ENCODE assay signal across 21 cellular contexts in the genomic region with DNA sequence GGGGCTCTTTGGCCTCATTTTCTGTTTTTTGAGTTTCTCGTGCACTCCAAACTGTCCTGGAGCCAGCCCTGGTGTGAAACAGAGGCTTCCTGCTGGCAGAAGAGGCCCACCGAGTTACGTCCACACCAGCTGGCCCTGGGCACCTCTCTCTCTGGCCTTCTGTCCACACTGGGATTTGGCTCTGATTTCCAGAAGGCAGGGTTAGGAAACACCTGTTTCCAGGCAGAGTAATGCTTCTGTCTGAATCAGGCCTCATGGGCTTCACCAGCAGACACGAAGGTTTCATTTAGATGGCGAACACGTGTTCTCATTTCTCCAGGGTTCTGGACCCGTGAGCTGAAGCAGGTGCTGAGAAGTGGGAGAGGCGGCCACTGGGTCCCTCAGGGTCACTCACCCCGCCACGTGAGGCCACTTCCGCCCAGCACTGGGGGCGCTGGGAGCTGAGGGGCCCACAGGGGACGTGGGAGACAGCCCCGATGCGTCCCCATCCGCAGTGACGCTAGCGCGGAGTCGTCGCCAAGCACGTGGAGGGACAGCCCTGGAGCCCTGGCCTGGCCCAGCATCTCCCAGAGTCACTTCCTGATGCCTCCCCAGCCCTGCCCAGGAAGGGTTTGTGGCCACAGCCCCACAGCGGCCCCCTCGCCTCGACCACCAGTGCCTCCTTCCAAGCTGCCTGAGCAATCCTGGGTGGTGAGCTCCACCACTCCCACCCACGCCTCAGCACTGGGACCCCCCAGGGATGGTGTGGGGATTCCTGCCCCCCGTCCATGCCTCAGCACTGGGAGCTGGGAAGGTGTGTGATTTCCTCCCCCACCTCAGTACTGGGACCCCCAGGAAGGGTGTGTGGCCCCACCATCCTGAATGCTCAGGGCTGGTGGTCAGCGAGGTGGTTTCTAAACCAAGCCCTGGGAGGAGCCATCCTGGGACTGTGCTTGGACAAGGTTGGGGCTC. TPM values are rescaled to one million over a fixed set of nuclear protein-coding genes. Genes with fewer than 3 reads are reported as not detected.
"Had no signal": no experiment of that assay in that cellular context is flagged by ENCODE, and none has a peak within 500 bp of the region (broad histone marks: within the 10 kb centered on the region; RNA-seq: fewer than 3 reads in every experiment).

No MANE protein-coding gene starts in this region.

- DNase-seq: activated CD4-positive, alpha-beta T cell treated with anti-CD3 and anti-CD28 coated beads for 36 hours; activated CD4-positive, alpha-beta T cell treated with anti-CD3 and anti-CD28 coated beads, Interleukin-2, amount 50 U/mL, for 48 hours; activated naive CD4-positive, alpha-beta T cell; activated T-cell treated with anti-CD3 and anti-CD28 coated beads for 4 hours; body of pancreas; caudate nucleus; erythroblast; foreskin melanocyte; mesenchymal stem cell; naive thymus-derived CD4-positive, alpha-beta T cell; stimulated activated CD4-positive, alpha-beta T cell treated with anti-CD3 and anti-CD28 coated beads, Interleukin-12 subunit alpha, Interleukin-12 subunit beta, amount 100 ng/mL, for 4 hours; stimulated activated CD4-positive, alpha-beta T cell treated with anti-CD3 and anti-CD28 coated beads, Interleukin-1b, Interleukin-23, amount 100 ng/mL, for 48 hours; stimulated activated CD8-positive, alpha-beta memory T cell treated with anti-CD3 and anti-CD28 coated beads, Interleukin-4, amount 100 ng/mL, for 48 hours; stimulated activated naive CD4-positive, alpha-beta T cell; thyroid gland had no signal

- ATAC-seq: activated CD4-positive, alpha-beta T cell treated with anti-CD3 and anti-CD28 coated beads for 36 hours; body of pancreas; left lung; mucosa of descending colon; naive thymus-derived CD4-positive, alpha-beta T cell had no signal

- H3K4me3 ChIP-seq: body of pancreas, left lung, mucosa of descending colon, thyroid gland had no signal

- H3K27ac Mint-ChIP-seq: activated CD4-positive, alpha-beta T cell treated with anti-CD3 and anti-CD28 coated beads for 36 hours; activated T-helper 1 cell treated with anti-CD3 and anti-CD28 coated beads, Interleukin-12 subunit alpha, Interleukin-12 subunit beta, Interleukin-2, Interleukin-4 antibody, amounts not matched to agents 30 ng/mL and 10 ng/mL and 1 ng/mL, durations not matched to agents 14 hours and 24 hours and 36 hours; naive thymus-derived CD4-positive, alpha-beta T cell; T-helper 2 cell treated with Interferon-gamma antibody and Interleukin-4, amounts not matched to agents 5 μg/mL and 100 μg/mL, for 36 hours had no signal

- H3K9me3 Mint-ChIP-seq: activated T-helper 1 cell treated with anti-CD3 and anti-CD28 coated beads, Interleukin-12 subunit alpha, Interleukin-12 subunit beta, Interleukin-2, Interleukin-4 antibody, amounts not matched to agents 30 ng/mL and 10 ng/mL and 1 ng/mL, durations not matched to agents 14 hours and 24 hours and 36 hours; T-helper 2 cell treated with Interferon-gamma antibody and Interleukin-4, amounts not matched to agents 5 μg/mL and 100 μg/mL, for 36 hours had no signal

- H3K36me3 Mint-ChIP-seq: naive thymus-derived CD4-positive, alpha-beta T cell had no signal

- H3K4me3 Mint-ChIP-seq: activated CD4-positive, alpha-beta T cell treated with anti-CD3 and anti-CD28 coated beads for 36 hours; activated T-helper 1 cell treated with anti-CD3 and anti-CD28 coated beads, Interleukin-12 subunit alpha, Interleukin-12 subunit beta, Interleukin-2, Interleukin-4 antibody, amounts not matched to agents 30 ng/mL and 10 ng/mL and 1 ng/mL, durations not matched to agents 14 hours and 24 hours and 36 hours; naive thymus-derived CD4-positive, alpha-beta T cell; T-helper 2 cell treated with Interferon-gamma antibody and Interleukin-4, amounts not matched to agents 5 μg/mL and 100 μg/mL, for 36 hours had no signal

RNA-seq across cellular contexts. Expression of a gene that starts 4.9 kb away (rescaled TPM):
- total RNA-seq: activated T-helper 1 cell treated with anti-CD3 and anti-CD28 coated beads, Interleukin-12 subunit alpha, Interleukin-12 subunit beta, Interleukin-2, Interleukin-4 antibody, amounts not matched to agents 30 ng/mL and 10 ng/mL and 1 ng/mL, durations not matched to agents 14 hours and 24 hours and 36 hours; body of pancreas; left lung; mucosa of descending colon; naive thymus-derived CD4-positive, alpha-beta T cell; thyroid gland had no signal
- polyA plus RNA-seq: keratinocyte, urinary bladder had no signal
